ENCODE assay signal across 1 cellular context in the genomic region with DNA sequence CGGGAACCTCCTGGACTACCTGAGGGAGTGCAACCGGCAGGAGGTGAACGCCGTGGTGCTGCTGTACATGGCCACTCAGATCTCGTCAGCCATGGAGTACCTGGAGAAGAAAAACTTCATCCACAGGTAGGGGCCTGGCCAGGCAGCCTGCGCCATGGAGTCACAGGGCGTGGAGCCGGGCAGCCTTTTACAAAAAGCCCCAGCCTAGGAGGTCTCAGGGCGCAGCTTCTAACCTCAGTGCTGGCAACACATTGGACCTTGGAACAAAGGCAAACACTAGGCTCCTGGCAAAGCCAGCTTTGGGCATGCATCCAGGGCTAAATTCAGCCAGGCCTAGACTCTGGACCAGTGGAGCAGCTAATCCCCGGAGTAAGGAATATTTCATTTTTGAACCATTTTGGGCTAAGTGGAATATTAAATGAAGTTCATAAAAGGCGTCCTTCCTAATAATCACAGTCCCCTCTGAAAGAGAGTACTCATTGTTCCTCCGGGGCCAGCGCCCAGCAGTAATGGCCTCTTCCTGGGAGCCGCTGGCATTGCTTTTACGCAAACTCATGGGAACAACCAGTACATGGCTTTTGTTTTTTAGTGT.
TF ChIP-seq lines count a peak whose summit lies in the region.

No MANE protein-coding gene starts in this region.

TF ChIP-seq in HepG2, 621 proteins besides CTCF, POLR2A, EP300 and RAD21 (continued from another document and continues in another):
- TF ChIP-seq, protein P1, sequence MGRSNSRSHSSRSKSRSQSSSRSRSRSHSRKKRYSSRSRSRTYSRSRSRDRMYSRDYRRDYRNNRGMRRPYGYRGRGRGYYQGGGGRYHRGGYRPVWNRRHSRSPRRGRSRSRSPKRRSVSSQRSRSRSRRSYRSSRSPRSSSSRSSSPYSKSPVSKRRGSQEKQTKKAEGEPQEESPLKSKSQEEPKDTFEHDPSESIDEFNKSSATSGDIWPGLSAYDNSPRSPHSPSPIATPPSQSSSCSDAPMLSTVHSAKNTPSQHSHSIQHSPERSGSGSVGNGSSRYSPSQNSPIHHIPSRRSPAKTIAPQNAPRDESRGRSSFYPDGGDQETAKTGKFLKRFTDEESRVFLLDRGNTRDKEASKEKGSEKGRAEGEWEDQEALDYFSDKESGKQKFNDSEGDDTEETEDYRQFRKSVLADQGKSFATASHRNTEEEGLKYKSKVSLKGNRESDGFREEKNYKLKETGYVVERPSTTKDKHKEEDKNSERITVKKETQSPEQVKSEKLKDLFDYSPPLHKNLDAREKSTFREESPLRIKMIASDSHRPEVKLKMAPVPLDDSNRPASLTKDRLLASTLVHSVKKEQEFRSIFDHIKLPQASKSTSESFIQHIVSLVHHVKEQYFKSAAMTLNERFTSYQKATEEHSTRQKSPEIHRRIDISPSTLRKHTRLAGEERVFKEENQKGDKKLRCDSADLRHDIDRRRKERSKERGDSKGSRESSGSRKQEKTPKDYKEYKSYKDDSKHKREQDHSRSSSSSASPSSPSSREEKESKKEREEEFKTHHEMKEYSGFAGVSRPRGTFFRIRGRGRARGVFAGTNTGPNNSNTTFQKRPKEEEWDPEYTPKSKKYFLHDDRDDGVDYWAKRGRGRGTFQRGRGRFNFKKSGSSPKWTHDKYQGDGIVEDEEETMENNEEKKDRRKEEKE (IDR thresholded peaks at IDR 0.05): no peak
- TF ChIP-seq, protein P2, sequence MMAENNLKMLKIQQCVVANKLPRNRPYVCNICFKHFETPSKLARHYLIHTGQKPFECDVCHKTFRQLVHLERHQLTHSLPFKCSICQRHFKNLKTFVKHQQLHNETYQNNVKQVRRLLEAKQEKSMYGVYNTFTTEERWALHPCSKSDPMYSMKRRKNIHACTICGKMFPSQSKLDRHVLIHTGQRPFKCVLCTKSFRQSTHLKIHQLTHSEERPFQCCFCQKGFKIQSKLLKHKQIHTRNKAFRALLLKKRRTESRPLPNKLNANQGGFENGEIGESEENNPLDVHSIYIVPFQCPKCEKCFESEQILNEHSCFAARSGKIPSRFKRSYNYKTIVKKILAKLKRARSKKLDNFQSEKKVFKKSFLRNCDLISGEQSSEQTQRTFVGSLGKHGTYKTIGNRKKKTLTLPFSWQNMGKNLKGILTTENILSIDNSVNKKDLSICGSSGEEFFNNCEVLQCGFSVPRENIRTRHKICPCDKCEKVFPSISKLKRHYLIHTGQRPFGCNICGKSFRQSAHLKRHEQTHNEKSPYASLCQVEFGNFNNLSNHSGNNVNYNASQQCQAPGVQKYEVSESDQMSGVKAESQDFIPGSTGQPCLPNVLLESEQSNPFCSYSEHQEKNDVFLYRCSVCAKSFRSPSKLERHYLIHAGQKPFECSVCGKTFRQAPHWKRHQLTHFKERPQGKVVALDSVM (CRISPR knock-in tag; IDR thresholded peaks at IDR 0.05): no peak
- TF ChIP-seq ZNF451 (CRISPR knock-in tag; IDR thresholded peaks at IDR 0.05) (no peak), ZNF570 (CRISPR knock-in tag; IDR thresholded peaks at IDR 0.05; ENCODE audit: borderline replicate concordance) (no peak), ZNF746 (CRISPR knock-in tag; IDR thresholded peaks at IDR 0.05) (no peak), ZFP90 (CRISPR knock-in tag; IDR thresholded peaks at IDR 0.05; ENCODE audit: borderline replicate concordance) (peak; percentile 54; the same call in 1 of the 2 replicates), EZH2 (conservative IDR thresholded peaks at IDR 0.05; ENCODE audit: low read depth, low read length) (no peak), RCOR2 (CRISPR knock-in tag; IDR thresholded peaks at IDR 0.05) (no peak), PCBP2 (optimal IDR thresholded peaks at IDR 0.05; ENCODE audit: low read depth, low read length, poor library complexity, severe bottlenecking) (no peak), NFE2L1 (CRISPR knock-in tag; IDR thresholded peaks at IDR 0.05; ENCODE audit: borderline replicate concordance) (no peak), ZNF629 (CRISPR knock-in tag; conservative IDR thresholded peaks at IDR 0.05) (0 out of 2 replicates have a peak, but pooled peaks have one; percentile 26), ZNF207 (IDR thresholded peaks at IDR 0.05; ENCODE audit: borderline replicate concordance) (no peak), NAIF1 (CRISPR knock-in tag; IDR thresholded peaks at IDR 0.05; ENCODE audit: borderline replicate concordance) (no peak), ZNF350 (CRISPR knock-in tag; IDR thresholded peaks at IDR 0.05; ENCODE audit: borderline replicate concordance, low read depth) (no peak), ZKSCAN5 (CRISPR knock-in tag; IDR thresholded peaks at IDR 0.05) (no peak), ZSCAN29 (CRISPR knock-in tag; conservative IDR thresholded peaks at IDR 0.05) (no peak), NKX3-1 (CRISPR knock-in tag; IDR thresholded peaks at IDR 0.05) (0 out of 2 replicates have a peak, but pooled peaks have one; percentile 59), MED13 (CRISPR knock-in tag; IDR thresholded peaks at IDR 0.05) (no peak), MXD3 (CRISPR knock-in tag; IDR thresholded peaks at IDR 0.05) (no peak), ZHX2 (IDR thresholded peaks at IDR 0.05; ENCODE audit: low read depth) (no peak), ZHX2 (CRISPR knock-in tag; IDR thresholded peaks at IDR 0.05; ENCODE audit: borderline replicate concordance) (no peak), HOXD1 (CRISPR knock-in tag; IDR thresholded peaks at IDR 0.05) (no peak), MAX (IDR thresholded peaks at IDR 0.05) (0 out of 2 replicates have a peak, but pooled peaks have one; percentile 25), ZFAT (CRISPR knock-in tag; conservative IDR thresholded peaks at IDR 0.05) (no peak), PITX1 (CRISPR knock-in tag; IDR thresholded peaks at IDR 0.05) (peak; percentile 47; the same call in 1 of the 2 replicates), FOXK1 (CRISPR knock-in tag; IDR thresholded peaks at IDR 0.05; ENCODE audit: borderline replicate concordance, low read depth) (no peak), ZNF839 (CRISPR knock-in tag; IDR thresholded peaks at IDR 0.05; ENCODE audit: borderline replicate concordance) (no peak), KMT2B (CRISPR knock-in tag; IDR thresholded peaks at IDR 0.05) (no peak), KDM3A (CRISPR knock-in tag; IDR thresholded peaks at IDR 0.05; ENCODE audit: low read depth) (no peak), PBX3 (CRISPR knock-in tag; IDR thresholded peaks at IDR 0.05; ENCODE audit: borderline replicate concordance) (no peak), ZNF790 (CRISPR knock-in tag; IDR thresholded peaks at IDR 0.05; ENCODE audit: borderline replicate concordance) (no peak), RFX3 (CRISPR knock-in tag; IDR thresholded peaks at IDR 0.05) (no peak), U2AF2 (IDR thresholded peaks at IDR 0.05; ENCODE audit: low read depth, low read length) (no peak), SMC3 (IDR thresholded peaks at IDR 0.05; ENCODE audit: low read length) (no peak), KLF13 (CRISPR knock-in tag; IDR thresholded peaks at IDR 0.05) (no peak), BORCS8-MEF2B (CRISPR knock-in tag; IDR thresholded peaks at IDR 0.05) (no peak), ZNF17 (CRISPR knock-in tag; IDR thresholded peaks at IDR 0.05) (no peak), ZNF713 (CRISPR knock-in tag; IDR thresholded peaks at IDR 0.05) (no peak), ZNF10 (CRISPR knock-in tag; IDR thresholded peaks at IDR 0.05; ENCODE audit: borderline replicate concordance, low read depth) (no peak), ZBTB1 (CRISPR knock-in tag; IDR thresholded peaks at IDR 0.05; ENCODE audit: borderline replicate concordance) (no peak), ZMYM2 (CRISPR knock-in tag; IDR thresholded peaks at IDR 0.05) (no peak), ZBTB38 (CRISPR knock-in tag; IDR thresholded peaks at IDR 0.05) (no peak), KDM1A (CRISPR knock-in tag; IDR thresholded peaks at IDR 0.05) (no peak), LCORL (IDR thresholded peaks at IDR 0.05) (no peak), LCORL (CRISPR knock-in tag; IDR thresholded peaks at IDR 0.05) (0 out of 2 replicates have a peak, but pooled peaks have one; percentile 62), FOXJ3 (CRISPR knock-in tag; IDR thresholded peaks at IDR 0.05; ENCODE audit: borderline replicate concordance) (no peak), PAWR (CRISPR knock-in tag; IDR thresholded peaks at IDR 0.05; ENCODE audit: borderline replicate concordance) (no peak), TCF7 (IDR thresholded peaks at IDR 0.05; ENCODE audit: low read depth) (no peak), ZZZ3 (CRISPR knock-in tag; IDR thresholded peaks at IDR 0.05; ENCODE audit: borderline replicate concordance) (no peak), YY1 (IDR thresholded peaks at IDR 0.05; ENCODE audit: insufficient read depth, insufficient replicate concordance, low read depth, low read length) (peak; percentile 18), FOXO1 (CRISPR knock-in tag; IDR thresholded peaks at IDR 0.05) (no peak), ZFP82 (CRISPR knock-in tag; IDR thresholded peaks at IDR 0.05; ENCODE audit: borderline replicate concordance) (no peak), CEBPB (IDR thresholded peaks at IDR 0.05; ENCODE audit: borderline replicate concordance, low read depth, low read length) (no peak), ZNF552 (CRISPR knock-in tag; IDR thresholded peaks at IDR 0.05; ENCODE audit: borderline replicate concordance) (no peak), ZNF775 (CRISPR knock-in tag; IDR thresholded peaks at IDR 0.05; ENCODE audit: borderline replicate concordance) (no peak), ZNF264 (CRISPR knock-in tag; IDR thresholded peaks at IDR 0.05) (peak; percentile 98), ZNF761 (CRISPR knock-in tag; conservative IDR thresholded peaks at IDR 0.05) (no peak), ZNF704 (CRISPR knock-in tag; IDR thresholded peaks at IDR 0.05; ENCODE audit: borderline replicate concordance) (no peak)
- TF ChIP-seq, protein P3, sequence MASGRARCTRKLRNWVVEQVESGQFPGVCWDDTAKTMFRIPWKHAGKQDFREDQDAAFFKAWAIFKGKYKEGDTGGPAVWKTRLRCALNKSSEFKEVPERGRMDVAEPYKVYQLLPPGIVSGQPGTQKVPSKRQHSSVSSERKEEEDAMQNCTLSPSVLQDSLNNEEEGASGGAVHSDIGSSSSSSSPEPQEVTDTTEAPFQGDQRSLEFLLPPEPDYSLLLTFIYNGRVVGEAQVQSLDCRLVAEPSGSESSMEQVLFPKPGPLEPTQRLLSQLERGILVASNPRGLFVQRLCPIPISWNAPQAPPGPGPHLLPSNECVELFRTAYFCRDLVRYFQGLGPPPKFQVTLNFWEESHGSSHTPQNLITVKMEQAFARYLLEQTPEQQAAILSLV (CRISPR knock-in tag; IDR thresholded peaks at IDR 0.05; ENCODE audit: borderline replicate concordance): no peak
